In genomic region chr1:92956254-92956653, GRCh38 we compare ENCODE assay signal across 16 cellular contexts. TPM values are rescaled to one million over a fixed set of nuclear protein-coding genes. Genes with fewer than 3 reads are reported as not detected.
DNase-seq lines count a peak whose midpoint lies in the region; ATAC-seq and TF ChIP-seq lines count a peak whose summit lies in the region.
"Had no signal": no experiment of that assay in that cellular context is flagged by ENCODE, and none has a peak within 500 bp of the region (broad histone marks: within the 10 kb centered on the region; RNA-seq: fewer than 3 reads in every experiment).

No MANE protein-coding gene starts in this region.

- peaks cover 0 to 27% (median 6%) of the 10 kb centered on the region in 4 donors for H3K4me1 ChIP-seq in Peyer's patch
- peaks cover 23 to 74% (median 70%) of the 10 kb centered on the region in 4 donors for H3K4me1 ChIP-seq in esophagus muscularis mucosa
- H3K4me1 ChIP-seq in tibial artery, result peaks cover 0 to 60% (median 13%) of the 10 kb centered on the region in 4 donors

- intact Hi-C loops in esophagus muscularis mucosa (cut with DNase I), result no loop called here
- intact Hi-C loops in tibial artery (cut with DNase I; ENCODE audit: low total_unique reads), result no loop called here

- H3K27me3 ChIP-seq in Peyer's patch (no peaks in the 10 kb centered on the region), esophagus muscularis mucosa (no peaks in the 10 kb centered on the region), tibial artery (no peaks in the 10 kb centered on the region)
- H3K27me3 ChIP-seq: ascending aorta, SJSA1, upper lobe of left lung had no signal

- H3K36me3 ChIP-seq in Peyer's patch, result no peaks in the 10 kb centered on the region
- H3K36me3 ChIP-seq in esophagus muscularis mucosa, result no peaks in the 10 kb centered on the region
- H3K36me3 ChIP-seq in tibial artery, result no peaks in the 10 kb centered on the region
- H3K36me3 ChIP-seq: ascending aorta, SJSA1, upper lobe of left lung had no signal

- no peak for ATAC-seq in activated T-cell treated with anti-CD3 and anti-CD28 coated beads, Interleukin-2, amount 50 U/mL, for 72 hours (replicated peaks in 1 of 2)

- peaks cover 54% of the 10 kb centered on the region for H3K4me1 Mint-ChIP-seq in activated T-cell treated with anti-CD3 and anti-CD28 coated beads, Interleukin-2, amount 50 U/mL, for 72 hours (ENCODE audit: low read depth)

- H3K36me3 Mint-ChIP-seq in activated T-cell treated with anti-CD3 and anti-CD28 coated beads, Interleukin-2, amount 50 U/mL, for 72 hours (ENCODE audit: insufficient read depth in 2 of 2), result peaks cover 2% of the 10 kb centered on the region in 2 donors

- no peak overlapping the region for H3K27ac Mint-ChIP-seq in activated T-cell treated with anti-CD3 and anti-CD28 coated beads, Interleukin-2, amount 50 U/mL, for 72 hours
- H3K27ac Mint-ChIP-seq: H9 had no signal

- TF ChIP-seq CTCF in Peyer's patch (IDR thresholded peaks at IDR 0.05) (no peak), esophagus muscularis mucosa (IDR thresholded peaks at IDR 0.05) (no peak), tibial artery (IDR thresholded peaks at IDR 0.05) (no peak)

- no peak for DNase-seq in activated T-cell treated with anti-CD3 and anti-CD28 coated beads, Interleukin-2, amount 50 U/mL, for 72 hours
- DNase-seq in activated T-cell treated with anti-CD3 and anti-CD28 coated beads for 4 hours (no peak), Peyer's patch (no peak), esophagus muscularis mucosa (ENCODE audit: extremely low spot score) (no peak), AG08395 (ENCODE audit: low spot score) (no peak), tibial artery (no peak)
- DNase-seq in stimulated activated CD8-positive, alpha-beta memory T cell treated with anti-CD3 and anti-CD28 coated beads, Interleukin-4, amount 100 ng/mL, for 48 hours, result no peak
- DNase-seq: dermis blood vessel endothelial cell, H9, Karpas-422, mammary epithelial cell, NCI-H2029, upper lobe of left lung had no signal

- H3K4me3 Mint-ChIP-seq in activated T-cell treated with anti-CD3 and anti-CD28 coated beads, Interleukin-2, amount 50 U/mL, for 72 hours, result peak overlapping the region; percentile 68 to 80
- H3K4me3 Mint-ChIP-seq: H9 had no signal

- no peak for TF ChIP-seq EP300 in esophagus muscularis mucosa (IDR thresholded peaks at IDR 0.05)

- TF ChIP-seq POLR2A in Peyer's patch (IDR thresholded peaks at IDR 0.05) (no peak), esophagus muscularis mucosa (IDR thresholded peaks at IDR 0.05; ENCODE audit: low read depth) (no peak)

- peak overlapping the region in 3 of 4 donors; percentile 3 to 61 (median 6) for H3K27ac ChIP-seq in Peyer's patch
- H3K27ac ChIP-seq in esophagus muscularis mucosa (replicated peaks in 1 of 4), result peak overlapping the region in 3 of 4 donors; percentile 27 to 49 (median 31)
- peak overlapping the region; percentile 22 for H3K27ac ChIP-seq in temporal lobe (ENCODE audit: low read depth, low read length)
- peak overlapping the region in 1 of 2 donors; percentile 56 for H3K27ac ChIP-seq in tibial artery
- H3K27ac ChIP-seq: SJSA1, upper lobe of left lung had no signal

- H3K4me3 ChIP-seq in Peyer's patch (no peak overlapping the region), esophagus muscularis mucosa (no peak overlapping the region), tibial artery (no peak overlapping the region)
- H3K4me3 ChIP-seq: ascending aorta, SJSA1, upper lobe of left lung had no signal

- no peaks in the 10 kb centered on the region for H3K9me3 ChIP-seq in Peyer's patch
- H3K9me3 ChIP-seq in esophagus muscularis mucosa, result no peaks in the 10 kb centered on the region
- H3K9me3 ChIP-seq in tibial artery, result no peaks in the 10 kb centered on the region
- H3K9me3 ChIP-seq: ascending aorta, upper lobe of left lung had no signal

- no peaks in the 10 kb centered on the region for H3K9me3 Mint-ChIP-seq in activated T-cell treated with anti-CD3 and anti-CD28 coated beads, Interleukin-2, amount 50 U/mL, for 72 hours
- H3K9me3 Mint-ChIP-seq: H9 had no signal

- H3K27me3 Mint-ChIP-seq in activated T-cell treated with anti-CD3 and anti-CD28 coated beads, Interleukin-2, amount 50 U/mL, for 72 hours (ENCODE audit: low read depth), result no peaks in the 10 kb centered on the region

RNA-seq across cellular contexts. Expression of gene DIPK1A, which starts 5.0 kb away (rescaled TPM):
- total RNA-seq in activated T-cell treated with anti-CD3 and anti-CD28 coated beads, Interleukin-2, amount 50 U/mL, for 72 hours, result 1 to 10 TPM; 8.4 to 9.3 TPM
- total RNA-seq in Peyer's patch, result 10 to 100 TPM in 1 of 4 donors, 1 to 10 TPM in 3; 5.1 to 12.4 (median 7.8) TPM
- 10 to 100 TPM; 21.5 to 35.3 (median 32.7) TPM for total RNA-seq in esophagus muscularis mucosa
- total RNA-seq in temporal lobe, result 19.2 TPM
